8 cellular contexts compared by ENCODE assay signal in genomic region chr22:27918351-27919221, GRCh38. TPM values are rescaled to one million over a fixed set of nuclear protein-coding genes. Genes with fewer than 3 reads are reported as not detected.
DNase-seq lines count a peak whose midpoint lies in the region; ATAC-seq and TF ChIP-seq lines count a peak whose summit lies in the region.

No MANE protein-coding gene starts in this region.

- no peaks in the 10 kb centered on the region for H3K27me3 ChIP-seq in CD8-positive, alpha-beta T cell (ENCODE audit: insufficient read depth, low read length)
- no peaks in the 10 kb centered on the region for H3K27me3 ChIP-seq in duodenal mucosa (ENCODE audit: control insufficient read depth in 1 of 2, insufficient read depth in 2 of 2, low read length in 2 of 2)
- no peaks in the 10 kb centered on the region for H3K27me3 ChIP-seq in lung (ENCODE audit: control insufficient read depth, insufficient read depth)

- peak; percentile 6 to 60 (median 38) for DNase-seq in CD8-positive, alpha-beta T cell
- DNase-seq in NAMALWA (ENCODE audit: low spot score) (peak; percentile 69), lung (ENCODE audit: low spot score) (peak; percentile 50)
- DNase-seq in activated CD4-positive, alpha-beta T cell treated with anti-CD3 and anti-CD28 coated beads, Interleukin-2, amount 50 U/mL, for 48 hours: peak; percentile 69 to 74
- DNase-seq in stimulated activated CD4-positive, alpha-beta T cell treated with anti-CD3 and anti-CD28 coated beads, TNF-alpha, amount 100 ng/mL, for 24 hours (ENCODE audit: low read depth in 3 of 3): peak; percentile 33 to 67 (median 46)

- peak; percentile 5 for ATAC-seq in CD8-positive, alpha-beta T cell
- ATAC-seq in GM21825 (IDR thresholded peaks at IDR 0.05; ENCODE audit: unreplicated experiment): peak; percentile 28
- ATAC-seq in lung (ENCODE audit: insufficient read depth, low FRiP score): peak; percentile 48
- ATAC-seq in HG03378 (IDR thresholded peaks at IDR 0.05; ENCODE audit: unreplicated experiment): no peak

- H3K9ac ChIP-seq in duodenal mucosa (ENCODE audit: low read depth in 1 of 2, low read length in 2 of 2): peak overlapping the region; percentile 61 to 78

- peak overlapping the region; percentile 98 for H3K4me3 Mint-ChIP-seq in CD8-positive, alpha-beta T cell

- H3K36me3 ChIP-seq in CD8-positive, alpha-beta T cell (ENCODE audit: insufficient read depth, low read length): no peaks in the 10 kb centered on the region
- H3K36me3 ChIP-seq in duodenal mucosa (ENCODE audit: control insufficient read depth in 1 of 2, insufficient read depth in 2 of 2, low read length in 2 of 2) (no peaks in the 10 kb centered on the region), lung (ENCODE audit: control insufficient read depth in 2 of 2, insufficient read depth in 2 of 2, low read length in 2 of 2) (peaks cover 0 to 2% of the 10 kb centered on the region in 2 donors)

- no peaks in the 10 kb centered on the region for H3K9me3 Mint-ChIP-seq in CD8-positive, alpha-beta T cell

- peaks cover 25% of the 10 kb centered on the region for H3K4me1 ChIP-seq in CD8-positive, alpha-beta T cell (ENCODE audit: insufficient read depth, low read length)
- H3K4me1 ChIP-seq in duodenal mucosa (ENCODE audit: control insufficient read depth in 1 of 2, insufficient read depth in 2 of 2, low read length in 2 of 2) (peaks cover 26 to 34% of the 10 kb centered on the region in 2 donors), lung (ENCODE audit: control insufficient read depth in 2 of 2, insufficient read depth in 2 of 2, low read length in 2 of 2) (peaks cover 0 to 24% of the 10 kb centered on the region in 2 donors)

- 1% methylated on average over 49 to 60 of the region's 60 CpGs for WGBS in lung, 2 donors

- peak overlapping the region; percentile 66 for H3K4me3 ChIP-seq in CD8-positive, alpha-beta T cell (ENCODE audit: low read depth, low read length)
- H3K4me3 ChIP-seq in duodenal mucosa (ENCODE audit: low read depth in 1 of 2, low read length in 2 of 2): peak overlapping the region; percentile 86 to 90
- H3K4me3 ChIP-seq in lung: peak overlapping the region; percentile 91

- H3K36me3 Mint-ChIP-seq in CD8-positive, alpha-beta T cell: peaks cover 32% of the 10 kb centered on the region

- H3K27me3 Mint-ChIP-seq in CD8-positive, alpha-beta T cell (ENCODE audit: low read depth): no peaks in the 10 kb centered on the region

- H3K27ac ChIP-seq in CD8-positive, alpha-beta T cell (ENCODE audit: low read depth, low read length): peak overlapping the region; percentile 70
- peak overlapping the region; percentile 88 for H3K27ac ChIP-seq in duodenal mucosa (ENCODE audit: low read depth, low read length)
- H3K27ac ChIP-seq in lung (ENCODE audit: low read depth in 1 of 2, low read length in 1 of 2): peak overlapping the region; percentile 81 to 91

- no peak for TF ChIP-seq CTCF in CD8-positive, alpha-beta T cell (IDR thresholded peaks at IDR 0.05)
- no peak for TF ChIP-seq CTCF in lung (IDR thresholded peaks at IDR 0.05; ENCODE audit: control extremely low read depth, extremely low read depth)

- no peaks in the 10 kb centered on the region for H3K9me3 ChIP-seq in CD8-positive, alpha-beta T cell (ENCODE audit: low read length)
- H3K9me3 ChIP-seq in duodenal mucosa (ENCODE audit: control insufficient read depth in 1 of 2, low read length in 2 of 2) (no peaks in the 10 kb centered on the region), lung (ENCODE audit: control insufficient read depth in 2 of 2, insufficient read depth in 1 of 2, low read length in 1 of 2) (no peaks in the 10 kb centered on the region)

- peak overlapping the region; percentile 99 for H3K27ac Mint-ChIP-seq in CD8-positive, alpha-beta T cell

- H3K4me1 Mint-ChIP-seq in CD8-positive, alpha-beta T cell (ENCODE audit: low read depth): peaks cover 73% of the 10 kb centered on the region

- POLR2A ChIA-PET in CD8-positive, alpha-beta T cell (lab: Charles Lee): interaction anchor here (0.6 to 1.3 kb wide), 6 partner anchors 8 to 1246 kb away, joined by 3 to 4 read pairs (median 4); partner anchors contain the start of gene CCDC117

- CTCF ChIA-PET in CD8-positive, alpha-beta T cell (lab: Charles Lee): interaction anchor here (1.2 kb wide), 1 partner anchor 32 kb away, joined by 6 read pairs; no protein-coding TSS in a partner anchor

- intact Hi-C loops in CD8-positive, alpha-beta T cell (cut with DNase I, micrococcal nuclease): loop anchor here (1.0 to 10.0 kb wide), 10 partner anchors 32 to 1434 kb away; partner anchors contain the start of genes EWSR1 (in 2 of the 2), RHBDD3 (in 2 of the 2), XBP1 (in 2 of the 2) and ZNRF3 (in 2 of the 2)

RNA-seq across cellular contexts. Expression of gene PITPNB, which starts 0.5 kb away (rescaled TPM):
- total RNA-seq in CD8-positive, alpha-beta T cell: 10 to 100 TPM; 40.8 to 41.5 TPM
- 10 to 100 TPM; 42.9 to 73.5 TPM for total RNA-seq in lung
- 10 to 100 TPM; 19.2 to 32.2 TPM for polyA plus RNA-seq in lung
